ENCODE assay signal across 12 cellular contexts in the genomic region with DNA sequence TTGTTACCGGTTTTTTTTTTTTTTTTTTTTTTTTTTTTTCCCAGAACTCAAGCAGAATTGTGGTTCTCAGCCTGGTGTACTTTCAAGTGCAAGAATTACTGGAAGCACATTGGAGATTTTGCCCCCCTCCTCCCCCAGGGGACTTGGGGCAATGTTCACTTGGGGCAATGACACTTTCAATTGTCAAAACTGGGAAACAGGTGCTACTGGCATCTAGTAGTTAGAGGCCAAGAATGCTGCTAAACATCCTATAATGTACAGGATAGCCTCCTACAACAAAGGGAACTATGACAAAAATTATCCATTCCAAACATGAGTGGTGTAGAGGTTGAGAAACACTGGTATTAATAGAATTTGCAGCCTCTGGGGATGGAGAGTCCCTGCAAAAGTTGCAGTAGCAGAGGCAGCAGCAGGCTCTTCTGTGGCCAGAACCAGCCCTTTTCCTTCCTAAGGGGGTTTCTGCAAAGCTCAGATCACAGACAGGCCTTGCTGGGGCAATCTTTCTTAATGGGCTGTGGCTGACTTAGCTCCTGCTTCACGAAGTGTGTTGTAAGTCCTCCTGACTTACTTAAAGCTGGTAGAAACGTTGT.
"Had no signal": no experiment of that assay in that cellular context is flagged by ENCODE, and none has a peak within 500 bp of the region (broad histone marks: within the 10 kb centered on the region; RNA-seq: fewer than 3 reads in every experiment).

No MANE protein-coding gene starts in this region.

- H3K4me1 ChIP-seq: vagina had no signal

- H3K27ac ChIP-seq: stomach, vagina had no signal

- DNase-seq: activated effector memory CD4-positive, alpha-beta T cell treated with Interleukin-2 at 50 U/mL for 16 hours; activated T-cell treated with anti-CD3 and anti-CD28 coated beads, Interleukin-2, amount 50 U/mL, for 1 hour; amniotic stem cell; effector memory CD4-positive, alpha-beta T cell; glutamatergic neuron; immature natural killer cell; left colon; naive thymus-derived CD4-positive, alpha-beta T cell; stomach had no signal

- H3K4me3 ChIP-seq: lung, skin epidermis, stomach, vagina had no signal

- H3K9me3 ChIP-seq: vagina had no signal

- H3K36me3 ChIP-seq: stomach, vagina had no signal

- ATAC-seq: naive thymus-derived CD4-positive, alpha-beta T cell had no signal

- H3K27me3 ChIP-seq: vagina had no signal
